Comparison of ENCODE assay signal across 9 cellular contexts in the genomic region with DNA sequence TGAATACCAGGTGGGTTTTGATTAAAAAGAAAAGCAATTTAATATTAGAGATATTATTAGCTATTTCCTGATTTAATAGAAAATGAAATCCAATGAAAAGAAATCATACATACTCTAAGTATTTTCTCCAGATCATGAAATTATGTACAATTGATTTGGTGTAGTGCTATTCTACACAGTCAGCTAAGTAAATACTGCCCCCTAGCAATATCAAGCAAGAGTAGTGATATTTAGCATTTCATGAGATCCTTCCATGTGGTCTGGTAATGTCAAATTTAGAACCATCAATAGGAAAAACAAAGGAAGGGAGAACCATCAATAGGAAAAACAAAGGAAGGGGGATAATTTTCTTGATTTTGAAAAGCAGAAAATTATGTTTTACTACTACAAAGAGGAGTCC.
A peak's percentile ranks its signal among the peaks of the same experiment; 100 is the strongest.
DNase-seq lines count a peak whose midpoint lies in the region; ATAC-seq, FAIRE-seq and TF ChIP-seq lines count a peak whose summit lies in the region.
"Had no signal": no experiment of that assay in that cellular context is flagged by ENCODE, and none has a peak within 500 bp of the region (broad histone marks: within the 10 kb centered on the region; RNA-seq: fewer than 3 reads in every experiment).

No MANE protein-coding gene starts in this region.

- no TSS peak for BruUV-seq in MCF 10A (replicated peaks; lab: Mats Ljungman, UMichigan)
- BruUV-seq in endothelial cell of umbilical vein (replicated peaks; lab: Mats Ljungman, UMichigan): no TSS peak

- ATAC-seq in GM21447 (IDR thresholded peaks at IDR 0.05; ENCODE audit: unreplicated experiment) (no peak), GM18511 (IDR thresholded peaks at IDR 0.05; ENCODE audit: unreplicated experiment) (no peak), GM18861 (IDR thresholded peaks at IDR 0.05; ENCODE audit: unreplicated experiment) (no peak)

- H3K36me3 ChIP-seq in breast epithelium (no peaks in the 10 kb centered on the region), endothelial cell of umbilical vein (ENCODE audit: control insufficient read depth in 2 of 2, extremely low read depth in 1 of 2, insufficient read depth in 2 of 2, low read length in 2 of 2) (no peaks in the 10 kb centered on the region), tibial artery (no peaks in the 10 kb centered on the region)

- H3K9ac ChIP-seq in endothelial cell of umbilical vein (replicated peaks; ENCODE audit: extremely low read depth, insufficient read depth, low read length): no peak overlapping the region

- CTCF ChIA-PET in MCF 10A (lab: Yijun Ruan, JAX): interaction anchor here (0.6 to 1.1 kb wide), 6 partner anchors 14 to 1113 kb away, joined by 4 to 5 read pairs (median 4); no protein-coding TSS in a partner anchor
- CTCF ChIA-PET in endothelial cell of umbilical vein (lab: Charles Lee): interaction anchor here (0.7 to 4.1 kb wide), 13 partner anchors 13 to 727 kb away, joined by 3 to 36 read pairs (median 3); a partner anchor contains a TSS

- POLR2A ChIA-PET in MCF 10A (lab: Yijun Ruan, JAX) (interaction anchor here (0.6 to 0.9 kb wide), 3 partner anchors 298 to 491 kb away, joined by 3 to 5 read pairs (median 4); no protein-coding TSS in a partner anchor), endothelial cell of umbilical vein (lab: Charles Lee) (no interaction called here)

- H3K4me3 Mint-ChIP-seq in MCF 10A (ENCODE audit: unreplicated experiment): no peak overlapping the region

- H3K27me3 ChIP-seq in breast epithelium (no peaks in the 10 kb centered on the region), endothelial cell of umbilical vein (ENCODE audit: control insufficient read depth in 2 of 2, insufficient read depth in 2 of 2, low read length in 2 of 2) (no peaks in the 10 kb centered on the region), tibial artery (no peaks in the 10 kb centered on the region)

- H3K4me2 ChIP-seq in endothelial cell of umbilical vein (ENCODE audit: insufficient read depth, low read length): no peak overlapping the region

- TF ChIP-seq POLR2A in breast epithelium (IDR thresholded peaks at IDR 0.05): no peak
- TF ChIP-seq POLR2A in endothelial cell of umbilical vein (IDR thresholded peaks at IDR 0.05; ENCODE audit: low read depth, low read length): no peak

- H3K27ac Mint-ChIP-seq in MCF 10A (ENCODE audit: low read depth, unreplicated experiment): no peak overlapping the region

- no peaks in the 10 kb centered on the region for H3K4me1 Mint-ChIP-seq in MCF 10A (ENCODE audit: insufficient read depth, unreplicated experiment)

- H3K36me3 Mint-ChIP-seq in MCF 10A (ENCODE audit: insufficient read depth, unreplicated experiment): peaks cover 5% of the 10 kb centered on the region

- no peaks in the 10 kb centered on the region for H3K9me1 ChIP-seq in endothelial cell of umbilical vein (replicated peaks; ENCODE audit: control insufficient read depth, extremely low read depth, insufficient read depth, low read length)

- H2AFZ ChIP-seq in endothelial cell of umbilical vein (ENCODE audit: low read depth, low read length): no peak overlapping the region

- TF ChIP-seq CTCF in MCF 10A (IDR thresholded peaks at IDR 0.05; ENCODE audit: unreplicated experiment): peak; percentile 52
- TF ChIP-seq CTCF in breast epithelium (IDR thresholded peaks at IDR 0.05): no peak
- peak; percentile 26 to 35 for TF ChIP-seq CTCF in endothelial cell of umbilical vein (IDR thresholded peaks at IDR 0.05; ENCODE audit: extremely low read depth in 1 of 2, insufficient read depth in 1 of 2, low read depth in 1 of 2, low read length in 2 of 2)
- TF ChIP-seq CTCF in tibial artery (IDR thresholded peaks at IDR 0.05): peak; percentile 20 to 36

- H3K27ac ChIP-seq in breast epithelium (no peak overlapping the region), endothelial cell of umbilical vein (ENCODE audit: insufficient read depth, low read depth, low read length) (no peak overlapping the region), tibial artery (no peak overlapping the region)
- H3K27ac ChIP-seq: skin epidermis had no signal

- H3K4me1 ChIP-seq in breast epithelium (no peaks in the 10 kb centered on the region), endothelial cell of umbilical vein (ENCODE audit: control insufficient read depth, extremely low read depth, insufficient read depth, low read length) (no peaks in the 10 kb centered on the region), tibial artery (no peaks in the 10 kb centered on the region)

- no peaks in the 10 kb centered on the region for H3K9me3 Mint-ChIP-seq in MCF 10A (ENCODE audit: unreplicated experiment)

- peak; percentile 66 for FAIRE-seq in endothelial cell of umbilical vein (lab: Jason Lieb, UNC)

- H3K27me3 Mint-ChIP-seq in MCF 10A (ENCODE audit: insufficient read depth, unreplicated experiment): no peaks in the 10 kb centered on the region

- intact Hi-C loops in MCF 10A (cut with micrococcal nuclease): loop anchor here (1.0 to 2.0 kb wide), 3 partner anchors 493 to 681 kb away; a partner anchor contains a TSS
- intact Hi-C loops in breast epithelium (cut with DNase I; ENCODE audit: low total_unique reads): no loop called here
- intact Hi-C loops in endothelial cell of umbilical vein (cut with micrococcal nuclease): loop anchor here (1.0 kb wide), 2 partner anchors 493 to 680 kb away; a partner anchor contains a TSS
- intact Hi-C loops in tibial artery (cut with DNase I; ENCODE audit: low total_unique reads): no loop called here

- H3K9me3 ChIP-seq in breast epithelium (no peaks in the 10 kb centered on the region), endothelial cell of umbilical vein (replicated peaks; ENCODE audit: control insufficient read depth, insufficient read depth, low read length) (no peaks in the 10 kb centered on the region), tibial artery (no peaks in the 10 kb centered on the region)

- H4K20me1 ChIP-seq in endothelial cell of umbilical vein (replicated peaks; ENCODE audit: control insufficient read depth, extremely low read depth, insufficient read depth, low read length): no peaks in the 10 kb centered on the region

- dilution Hi-C loops in endothelial cell of umbilical vein (cut with MboI; ENCODE audit: extremely low pct_ligation_motif_present, low sequenced_read_pairs): no loop called here

- H3K4me3 ChIP-seq in breast epithelium (no peak overlapping the region), endothelial cell of umbilical vein (replicated peaks in 1 of 3; ENCODE audit: insufficient read depth in 1 of 3, low read depth in 1 of 3, low read length in 3 of 3) (no peak overlapping the region), tibial artery (no peak overlapping the region)
- H3K4me3 ChIP-seq: skin epidermis had no signal

- H3K79me2 ChIP-seq in endothelial cell of umbilical vein (ENCODE audit: control insufficient read depth, insufficient read depth, low read length): no peaks in the 10 kb centered on the region

- peak; percentile 27 for DNase-seq in MCF 10A (ENCODE audit: unreplicated experiment)
- no peak for DNase-seq in breast epithelium (ENCODE audit: low spot score in 2 of 2)
- peak; percentile 46 for DNase-seq in NCI-H69 (lab: John Stamatoyannopoulos, UW)
- DNase-seq in endothelial cell of umbilical vein (ENCODE audit: low read depth, low spot score): peak; percentile 31
- no peak for DNase-seq in tibial artery

TF ChIP-seq in endothelial cell of umbilical vein, 7 proteins besides CTCF, POLR2A, EP300 and RAD21:
- TF ChIP-seq, protein P1, sequence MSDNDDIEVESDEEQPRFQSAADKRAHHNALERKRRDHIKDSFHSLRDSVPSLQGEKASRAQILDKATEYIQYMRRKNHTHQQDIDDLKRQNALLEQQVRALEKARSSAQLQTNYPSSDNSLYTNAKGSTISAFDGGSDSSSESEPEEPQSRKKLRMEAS (IDR thresholded peaks at IDR 0.05; ENCODE audit: insufficient read depth, insufficient read length): no peak
- no peak for TF ChIP-seq POLR2AphosphoS5 (IDR thresholded peaks at IDR 0.05; ENCODE audit: insufficient read depth, low read depth, low read length)
- TF ChIP-seq MYC (IDR thresholded peaks at IDR 0.05; ENCODE audit: low read depth, low read length): no peak
- TF ChIP-seq GATA2 (IDR thresholded peaks at IDR 0.05; ENCODE audit: insufficient read depth, insufficient read length, low read depth, low read length): no peak
- TF ChIP-seq JUN (IDR thresholded peaks at IDR 0.05; ENCODE audit: borderline replicate concordance, insufficient read depth, insufficient read length, low read depth): no peak
- no peak for TF ChIP-seq EZH2 (IDR thresholded peaks at IDR 0.05; ENCODE audit: borderline replicate concordance, low read depth, low read length, severe bottlenecking)
- TF ChIP-seq FOS (IDR thresholded peaks at IDR 0.05; ENCODE audit: borderline replicate concordance, insufficient read depth, low read length): no peak
TF ChIP-seq in endothelial cell of umbilical vein: peak in this region for 0.

Comparison
In these comparisons a context has a peak if more than half of its experiments do, and no peak if none do; other contexts are left out.
1. DNase-seq: peak in MCF 10A (single experiment), NCI-H69 (single experiment) and endothelial cell of umbilical vein (single experiment); none in breast epithelium (0 of 2) and tibial artery (0 of 2).
2. CTCF ChIP-seq: peak in MCF 10A (single experiment), endothelial cell of umbilical vein (2 of 2) and tibial artery (2 of 2); none in breast epithelium (0 of 3).
3. intact Hi-C loops: an anchor here in MCF 10A (1.0 to 2.0 kb wide) and endothelial cell of umbilical vein (1.0 kb wide); none called in breast epithelium and tibial artery.